Comparison of ENCODE assay signal across 14 cellular contexts in genomic region chr14:103204852-103205540, GRCh38.
DNase-seq lines count a peak whose midpoint lies in the region; ATAC-seq, FAIRE-seq and TF ChIP-seq lines count a peak whose summit lies in the region.
"Had no signal": no experiment of that assay in that cellular context is flagged by ENCODE, and none has a peak within 500 bp of the region (broad histone marks: within the 10 kb centered on the region; RNA-seq: fewer than 3 reads in every experiment).

No MANE protein-coding gene starts in this region.

- in situ Hi-C loops in HepG2 (cut with HindIII; ENCODE audit: extremely low pct_ligation_motif_present, low pct_unique_long_range_greater_than_20kb): no loop called here

- no peak overlapping the region for H3K27ac Mint-ChIP-seq in T-helper 17 cell
- H3K27ac Mint-ChIP-seq: activated naive CD4-positive, alpha-beta T cell treated with anti-CD3 and anti-CD28 coated beads for 36 hours; naive thymus-derived CD8-positive, alpha-beta T cell had no signal

- H3K79me2 ChIP-seq in SK-N-SH (ENCODE audit: insufficient read depth) (no peaks in the 10 kb centered on the region), HepG2 (ENCODE audit: insufficient read depth, low read length) (no peaks in the 10 kb centered on the region)

- H3K27me3 ChIP-seq in SK-N-SH (ENCODE audit: insufficient read depth): no peaks in the 10 kb centered on the region
- no peaks in the 10 kb centered on the region for H3K27me3 ChIP-seq in breast epithelium
- no peaks in the 10 kb centered on the region for H3K27me3 ChIP-seq in HepG2 (ENCODE audit: control insufficient read depth in 1 of 2, insufficient read depth in 2 of 2, low read length in 2 of 2)
- H3K27me3 ChIP-seq in heart left ventricle: peaks cover 0 to 29% (median 11%) of the 10 kb centered on the region in 9 donors
- H3K27me3 ChIP-seq: right atrium auricular region had no signal

- H3K9ac ChIP-seq in SK-N-SH (no peak overlapping the region), HepG2 (ENCODE audit: insufficient read depth, low read depth, low read length) (no peak overlapping the region)

- TF ChIP-seq POLR2A in breast epithelium (IDR thresholded peaks at IDR 0.05) (no peak), HepG2 (IDR thresholded peaks at IDR 0.05; ENCODE audit: insufficient read depth in 1 of 2, low read depth in 2 of 2, low read length in 2 of 2) (no peak), heart left ventricle (IDR thresholded peaks at IDR 0.05) (no peak)

- H3K4me2 ChIP-seq in SK-N-SH (no peak overlapping the region), HepG2 (ENCODE audit: low read depth, low read length) (no peak overlapping the region)

- H3K36me3 ChIP-seq in SK-N-SH (replicated peaks in 1 of 2; ENCODE audit: control insufficient read depth in 1 of 2, insufficient read depth in 2 of 2, low read length in 1 of 2) (no peaks in the 10 kb centered on the region), breast epithelium (no peaks in the 10 kb centered on the region), HepG2 (replicated peaks in 1 of 2; ENCODE audit: control insufficient read depth in 1 of 2, insufficient read depth in 2 of 2, low read length in 2 of 2) (no peaks in the 10 kb centered on the region), heart left ventricle (no peaks in the 10 kb centered on the region)
- H3K36me3 ChIP-seq: cardiac muscle cell, right atrium auricular region had no signal

- TF ChIP-seq RAD21 in SK-N-SH (IDR thresholded peaks at IDR 0.05; ENCODE audit: low read length) (no peak), HepG2 (CRISPR knock-in tag; IDR thresholded peaks at IDR 0.05) (no peak)

- H3K27me3 Mint-ChIP-seq in T-helper 17 cell: peaks cover 28% of the 10 kb centered on the region

- TF ChIP-seq EP300 in SK-N-SH (IDR thresholded peaks at IDR 0.05; ENCODE audit: borderline replicate concordance in 1 of 2, low read depth in 1 of 2, low read length in 1 of 2) (no peak), HepG2 (IDR thresholded peaks at IDR 0.05; ENCODE audit: low read depth in 2 of 2, low read length in 2 of 2) (no peak), HepG2 (CRISPR knock-in tag; IDR thresholded peaks at IDR 0.05; ENCODE audit: borderline replicate concordance) (no peak)

- peaks cover 8% of the 10 kb centered on the region for H3F3A ChIP-seq in SK-N-SH (replicated peaks; ENCODE audit: insufficient read depth)

- intact Hi-C loops in breast epithelium (cut with DNase I; ENCODE audit: low total_unique reads) (no loop called here), HepG2 (cut with micrococcal nuclease; ENCODE audit: unreplicated experiment) (no loop called here), left cardiac atrium (cut with DNase I) (no loop called here), heart left ventricle (cut with DNase I) (no loop called here)

- no peak for ATAC-seq in SK-N-SH treated with all-trans-retinoic acid at 6 μM for 48 hours
- no peak for ATAC-seq in HepG2
- no peak for ATAC-seq in left cardiac atrium
- ATAC-seq in heart left ventricle: no peak
- ATAC-seq in T-helper 17 cell: no peak
- ATAC-seq: naive thymus-derived CD8-positive, alpha-beta T cell had no signal

- no peak overlapping the region for H3K4me3 ChIP-seq in SK-N-SH (ENCODE audit: low read depth in 2 of 2, low read length in 1 of 2)
- H3K4me3 ChIP-seq in breast epithelium: no peak overlapping the region
- no peak overlapping the region for H3K4me3 ChIP-seq in HepG2 (replicated peaks in 1 of 3; ENCODE audit: insufficient read depth in 1 of 3, low read depth in 2 of 3, low read length in 3 of 3)
- no peak overlapping the region for H3K4me3 ChIP-seq in heart left ventricle
- H3K4me3 ChIP-seq: cardiac muscle cell had no signal

- no peak overlapping the region for H3K27ac ChIP-seq in SK-N-SH (ENCODE audit: low read depth in 2 of 2, low read length in 1 of 2)
- peak overlapping the region; percentile 62 to 85 for H3K27ac ChIP-seq in breast epithelium
- H3K27ac ChIP-seq in HepG2 (ENCODE audit: extremely low read length, insufficient read depth, low read length): no peak overlapping the region
- peak overlapping the region in 1 of 12 donors; percentile 81 for H3K27ac ChIP-seq in heart left ventricle
- H3K27ac ChIP-seq: cardiac muscle cell had no signal

- FAIRE-seq in HepG2 (lab: Jason Lieb, UNC): no peak
- FAIRE-seq: A204.1 had no signal

- H3K4me1 Mint-ChIP-seq in T-helper 17 cell: no peaks in the 10 kb centered on the region

- CTCF ChIA-PET in SK-N-SH (lab: Yijun Ruan, JAX) (interaction anchor here (3.3 kb wide), 1 partner anchor 100 kb away, joined by 17 read pairs; no protein-coding TSS in a partner anchor), HepG2 (lab: Yijun Ruan, JAX; ENCODE audit: low intra/inter-chr PET ratio, low total read pairs) (no interaction called here)

- H3K4me3 Mint-ChIP-seq in T-helper 17 cell: no peak overlapping the region
- H3K4me3 Mint-ChIP-seq: activated naive CD4-positive, alpha-beta T cell treated with anti-CD3 and anti-CD28 coated beads for 36 hours; naive thymus-derived CD8-positive, alpha-beta T cell had no signal

- BruUV-seq in HepG2 (replicated peaks; lab: Mats Ljungman, UMichigan): no TSS peak

- H4K20me1 ChIP-seq in SK-N-SH (ENCODE audit: insufficient read depth) (no peaks in the 10 kb centered on the region), HepG2 (ENCODE audit: insufficient read depth, low read length) (no peaks in the 10 kb centered on the region)

- POLR2A ChIA-PET in SK-N-SH (lab: Yijun Ruan, JAX) (no interaction called here), HepG2 (lab: Yijun Ruan, JAX) (interaction anchor here (0.8 to 1.0 kb wide), 2 partner anchors 18 to 40 kb away, joined by 3 read pairs; no protein-coding TSS in a partner anchor)

- H3K9me3 ChIP-seq in SK-N-SH: no peaks in the 10 kb centered on the region
- peaks cover 0 to 10% of the 10 kb centered on the region in 2 donors for H3K9me3 ChIP-seq in breast epithelium
- peaks cover 22% of the 10 kb centered on the region for H3K9me3 ChIP-seq in HepG2 (ENCODE audit: low read length)
- peaks cover 0 to 26% (median 5%) of the 10 kb centered on the region in 12 donors for H3K9me3 ChIP-seq in heart left ventricle
- no peaks in the 10 kb centered on the region for H3K9me3 ChIP-seq in T-helper 17 cell (ENCODE audit: control insufficient read depth, low read length, poor library complexity, severe bottlenecking)

- WGBS in SK-N-SH (ENCODE audit: low lambda C conversion rate): 49% methylated on average over 5 of the region's 5 CpGs
- WGBS in HepG2 (ENCODE audit: low lambda C conversion rate): 12% methylated on average over 5 of the region's 5 CpGs
- 52 to 69% (median 67%) methylated on average over 5 of the region's 5 CpGs for WGBS in heart left ventricle, 4 donors

- H2AFZ ChIP-seq in SK-N-SH (ENCODE audit: low read depth) (no peak overlapping the region), HepG2 (ENCODE audit: low read length) (no peak overlapping the region)

- TF ChIP-seq CTCF in SK-N-SH (IDR thresholded peaks at IDR 0.05): no peak
- no peak for TF ChIP-seq CTCF in breast epithelium (IDR thresholded peaks at IDR 0.05)
- no peak for TF ChIP-seq CTCF in HepG2 (CRISPR knock-in tag; IDR thresholded peaks at IDR 0.05)
- TF ChIP-seq CTCF in heart left ventricle (IDR thresholded peaks at IDR 0.05): no peak

- H3K4me1 ChIP-seq in SK-N-SH (ENCODE audit: control insufficient read depth in 1 of 2, insufficient read depth in 2 of 2, low read depth in 1 of 2, low read length in 1 of 2): peaks cover 0 to 2% of the 10 kb centered on the region in 2 experiments; a peak in 1 of 4 replicates
- H3K4me1 ChIP-seq in breast epithelium: no peaks in the 10 kb centered on the region
- peaks cover 25% of the 10 kb centered on the region for H3K4me1 ChIP-seq in HepG2 (ENCODE audit: insufficient read depth, low read length)
- peaks cover 0 to 21% (median 4%) of the 10 kb centered on the region in 12 donors for H3K4me1 ChIP-seq in heart left ventricle

- DNase-seq in SK-N-SH (no peak), breast epithelium (ENCODE audit: low spot score in 2 of 2) (no peak), HepG2 (ENCODE audit: low spot score) (no peak), left cardiac atrium (no peak), heart left ventricle (no peak), T-helper 17 cell (no peak), NCI-H1417 treated with DMSO at 0.1 percent for 48 hours (lab: John Stamatoyannopoulos, UW) (no peak)
- DNase-seq: activated naive CD4-positive, alpha-beta T cell treated with anti-CD3 and anti-CD28 coated beads for 36 hours; naive thymus-derived CD8-positive, alpha-beta T cell; stimulated activated naive CD4-positive, alpha-beta T cell had no signal

- no peaks in the 10 kb centered on the region for H3K9me2 ChIP-seq in SK-N-SH

- H3K36me3 Mint-ChIP-seq in T-helper 17 cell (ENCODE audit: low read depth): peaks cover 2% of the 10 kb centered on the region

TF ChIP-seq in SK-N-SH, 30 proteins besides CTCF, POLR2A, EP300 and RAD21 (continues in another document):
- TF ChIP-seq FOSL2 (IDR thresholded peaks at IDR 0.05; ENCODE audit: borderline replicate concordance, low read depth) (0 out of 2 replicates have a peak, but pooled peaks have one; percentile 2), TCF12 (IDR thresholded peaks at IDR 0.05) (peak; percentile 21; the same call in 1 of the 2 replicates), FOXM1 (IDR thresholded peaks at IDR 0.05; ENCODE audit: low read depth) (no peak), MAX (IDR thresholded peaks at IDR 0.05; ENCODE audit: low read depth) (no peak)

TF ChIP-seq in SK-N-SH treated with all-trans-retinoic acid at 6 μM for 48 hours, 23 proteins besides CTCF, POLR2A, EP300 and RAD21 (continues in another document):
- TF ChIP-seq ZFP30 (CRISPR knock-in tag; IDR thresholded peaks at IDR 0.05): no peak
- no peak for TF ChIP-seq TCF4 (CRISPR knock-in tag; IDR thresholded peaks at IDR 0.05; ENCODE audit: borderline replicate concordance)
- TF ChIP-seq SNAI2 (CRISPR knock-in tag; IDR thresholded peaks at IDR 0.05): no peak
- TF ChIP-seq ARNTL (CRISPR knock-in tag; IDR thresholded peaks at IDR 0.05; ENCODE audit: borderline replicate concordance, low read depth): no peak
- no peak for TF ChIP-seq CSDC2 (CRISPR knock-in tag; IDR thresholded peaks at IDR 0.05)

Comparison
In these comparisons a context has a peak if more than half of its experiments do, and no peak if none do; other contexts are left out.
1. H3K27ac ChIP-seq: peak in breast epithelium (2 of 2); none in SK-N-SH (0 of 2) and HepG2 (single experiment).
2. Of the 25 proteins assayed by ChIP-seq in both HepG2 and SK-N-SH: peak only in HepG2: none; only in SK-N-SH: FOSL2 and TCF12; in both: none; in neither: 23.